Comparison of ENCODE assay signal across 8 cellular contexts in the genomic region with DNA sequence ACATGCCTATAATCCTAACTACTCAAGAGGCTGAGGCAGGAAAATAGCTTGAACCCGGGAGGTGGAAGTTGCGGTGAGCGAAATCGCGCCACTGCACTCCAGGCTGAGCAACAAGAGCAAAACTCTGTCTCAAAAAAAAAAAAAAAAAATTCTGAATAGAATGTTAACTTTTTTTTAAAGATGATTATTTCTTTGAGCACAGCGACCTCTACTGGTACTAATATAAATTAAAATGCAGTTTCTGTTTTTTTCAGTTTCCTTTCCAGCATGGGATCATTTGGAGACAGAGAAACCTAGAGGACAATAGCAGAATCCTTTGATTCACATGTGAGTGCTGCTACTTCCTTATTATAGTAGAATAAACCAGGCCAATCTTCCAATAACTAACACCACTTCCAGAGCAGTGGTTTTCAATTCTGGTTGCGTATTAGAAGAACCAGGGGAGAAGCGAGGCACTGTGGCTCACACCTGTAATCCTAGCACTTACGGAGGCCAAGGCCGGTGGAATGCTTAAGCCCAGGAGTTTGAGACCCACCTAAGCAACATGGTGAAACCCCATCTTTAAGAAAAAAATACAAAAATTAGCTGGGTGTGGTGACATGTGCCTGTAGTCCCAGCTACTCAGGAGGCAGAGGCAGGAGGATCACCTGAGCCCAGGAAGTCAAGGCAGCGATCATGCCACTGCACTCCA. TPM values are rescaled to one million over a fixed set of nuclear protein-coding genes. Genes with fewer than 3 reads are reported as not detected.
DNase-seq lines count a peak whose midpoint lies in the region; ATAC-seq, FAIRE-seq and TF ChIP-seq lines count a peak whose summit lies in the region.

No MANE protein-coding gene starts in this region.

- no peaks in the 10 kb centered on the region for H3K9me3 ChIP-seq in CD8-positive, alpha-beta T cell (ENCODE audit: low read length)
- H3K9me3 ChIP-seq in SK-N-MC (ENCODE audit: low read depth, low read length), result 0 out of 2 replicates have a peak, but pooled peaks cover 4% of the 10 kb centered on the region
- no peaks in the 10 kb centered on the region for H3K9me3 ChIP-seq in H1 (ENCODE audit: insufficient read depth in 2 of 2, low read depth in 1 of 2, low read length in 1 of 2)

- H3K79me1 ChIP-seq in H1 (ENCODE audit: low read depth, low read length), result no peaks in the 10 kb centered on the region

- TF ChIP-seq RAD21 in H1 (IDR thresholded peaks at IDR 0.05 in 1 of 2, conservative IDR thresholded peaks at IDR 0.05 in 1 of 2; ENCODE audit: low read depth in 2 of 2, low read length in 2 of 2), result peak; percentile 33 to 40

- no peak overlapping the region for H2BK12ac ChIP-seq in H1 (ENCODE audit: low read depth, low read length)

- no peak overlapping the region for H2AFZ ChIP-seq in H1 (ENCODE audit: low read length)

- intact Hi-C loops in CD8-positive, alpha-beta T cell (cut with DNase I, micrococcal nuclease), result loop anchor here (1.0 to 10.0 kb wide), 5 partner anchors 8 to 426 kb away; no protein-coding TSS in a partner anchor

- no peak overlapping the region for H3K4ac ChIP-seq in H1 (replicated peaks; ENCODE audit: insufficient read length, low read depth, low read length)

- H4K8ac ChIP-seq in H1 (ENCODE audit: extremely low read depth, insufficient read depth, low read length), result no peak overlapping the region

- TF ChIP-seq CTCF in CD8-positive, alpha-beta T cell (IDR thresholded peaks at IDR 0.05), result peak; percentile 72
- TF ChIP-seq CTCF in H1 (IDR thresholded peaks at IDR 0.05; ENCODE audit: control extremely low read depth in 1 of 3, insufficient read depth in 1 of 3, low read depth in 1 of 3, low read length in 3 of 3), result peak in 2 of 3 experiments; percentile 11 to 17; a peak in 2 of 4 replicates

- no peak overlapping the region for H3K56ac ChIP-seq in H1 (replicated peaks; ENCODE audit: insufficient read length, low read depth, low read length)

- no peak overlapping the region for H3K23ac ChIP-seq in H1 (ENCODE audit: insufficient read length)

- TF ChIP-seq POLR2A in H1 (IDR thresholded peaks at IDR 0.05; ENCODE audit: control extremely low read depth in 1 of 2, low read depth in 2 of 2, low read length in 2 of 2), result 0 out of 3 replicates have a peak, but pooled peaks of 1 of the 2 experiments have one; percentile 60

- no peak overlapping the region for H4K5ac ChIP-seq in H1 (ENCODE audit: insufficient read length, low read depth, low read length)

- H2BK120ac ChIP-seq in H1 (replicated peaks; ENCODE audit: low read depth, low read length), result no peak overlapping the region

- no peak overlapping the region for H3K27ac ChIP-seq in CD8-positive, alpha-beta T cell (ENCODE audit: low read depth, low read length)
- H3K27ac ChIP-seq in SK-N-MC (peak overlapping the region; percentile 13), H1 (ENCODE audit: low read depth, low read length) (no peak overlapping the region)

- peak in 1 of 7 experiments; percentile 48 for DNase-seq in CD8-positive, alpha-beta T cell
- peak; percentile 71 for DNase-seq in HT-29 (ENCODE audit: low spot score)
- DNase-seq in SK-N-MC (ENCODE audit: low read depth, low spot score), result no peak
- no peak for DNase-seq in H1 (ENCODE audit: low read depth in 1 of 2, low spot score in 2 of 2)
- peak; percentile 54 for DNase-seq in myocyte (ENCODE audit: low read depth)
- DNase-seq in NCI-H128 (lab: John Stamatoyannopoulos, UW; ENCODE audit: unreplicated experiment), result no peak

- H3K36me3 Mint-ChIP-seq in CD8-positive, alpha-beta T cell, result peaks cover 78% of the 10 kb centered on the region

- H3K4me3 Mint-ChIP-seq in CD8-positive, alpha-beta T cell, result no peak overlapping the region

- peaks cover 8 to 11% of the 10 kb centered on the region in 2 experiments for H4K20me1 ChIP-seq in H1 (replicated peaks in 1 of 2; ENCODE audit: control insufficient read depth in 1 of 2, insufficient read depth in 2 of 2, low read length in 2 of 2)

- H3K23me2 ChIP-seq in H1 (ENCODE audit: low read depth, low read length), result no peaks in the 10 kb centered on the region

- H3K4me3 ChIP-seq in CD8-positive, alpha-beta T cell (ENCODE audit: low read depth, low read length), result no peak overlapping the region
- no peak overlapping the region for H3K4me3 ChIP-seq in SK-N-MC
- H3K4me3 ChIP-seq in H1 (ENCODE audit: extremely low read depth in 1 of 4, insufficient read depth in 2 of 4, low read depth in 3 of 4, low read length in 4 of 4), result no peak overlapping the region

- no peak overlapping the region for H3K14ac ChIP-seq in H1 (ENCODE audit: insufficient read length)

- peaks cover 18% of the 10 kb centered on the region for H3K4me1 ChIP-seq in CD8-positive, alpha-beta T cell (ENCODE audit: insufficient read depth, low read length)
- peaks cover 0 to 7% (median 1%) of the 10 kb centered on the region in 4 experiments; a peak in 4 of 7 replicates for H3K4me1 ChIP-seq in H1 (replicated peaks in 1 of 4; ENCODE audit: control insufficient read depth in 3 of 4, insufficient read depth in 4 of 4, low read length in 3 of 4)

- H3K27me3 Mint-ChIP-seq in CD8-positive, alpha-beta T cell (ENCODE audit: low read depth), result no peaks in the 10 kb centered on the region

- H3K18ac ChIP-seq in H1 (ENCODE audit: extremely low read depth, low read length), result no peak overlapping the region

- H4K91ac ChIP-seq in H1 (replicated peaks; ENCODE audit: insufficient read length, low read length), result no peak overlapping the region

- H3K4me1 Mint-ChIP-seq in CD8-positive, alpha-beta T cell (ENCODE audit: low read depth), result peaks cover 42% of the 10 kb centered on the region

- H3K9ac ChIP-seq in SK-N-MC (ENCODE audit: insufficient read length) (no peak overlapping the region), H1 (replicated peaks in 1 of 4; ENCODE audit: extremely low read depth in 1 of 4, low read depth in 3 of 4, low read length in 3 of 4) (no peak overlapping the region)

- TF ChIP-seq EP300 in H1 (IDR thresholded peaks at IDR 0.05; ENCODE audit: borderline replicate concordance in 1 of 2, low read depth in 2 of 2, low read length in 2 of 2), result no peak

- FAIRE-seq in H1 (lab: Jason Lieb, UNC), result no peak

- POLR2A ChIA-PET in CD8-positive, alpha-beta T cell (lab: Charles Lee), result interaction anchor here (0.7 to 5.1 kb wide), 5 partner anchors 10 to 204 kb away, joined by 3 to 46 read pairs (median 3); a partner anchor contains a TSS
- POLR2A ChIA-PET in H1 (lab: Charles Lee; ENCODE audit: partially characterized antibody), result interaction anchor here (0.7 to 24.3 kb wide), 14 partner anchors 7 to 233 kb away, joined by 3 to 486 read pairs (median 5); a partner anchor contains a TSS

- peaks cover 0 to 20% of the 10 kb centered on the region in 2 experiments; a peak in 2 of 4 replicates for H3K79me2 ChIP-seq in H1 (ENCODE audit: control insufficient read depth in 1 of 2, insufficient read depth in 2 of 2, low read length in 2 of 2)

- H2BK15ac ChIP-seq in H1 (ENCODE audit: low read length), result no peak overlapping the region

- no peak overlapping the region for H3K4me2 ChIP-seq in H1 (ENCODE audit: insufficient read depth in 1 of 2, low read depth in 2 of 2, low read length in 2 of 2)

- no peak overlapping the region for H2BK20ac ChIP-seq in H1 (ENCODE audit: low read length)

- no peak overlapping the region for H2BK5ac ChIP-seq in H1 (ENCODE audit: low read depth, low read length)

- no peaks in the 10 kb centered on the region for H3K27me3 ChIP-seq in CD8-positive, alpha-beta T cell (ENCODE audit: insufficient read depth, low read length)
- H3K27me3 ChIP-seq in H1 (replicated peaks in 1 of 4; ENCODE audit: control insufficient read depth in 3 of 4, extremely low read depth in 1 of 4, insufficient read depth in 3 of 4, low read length in 3 of 4), result no peaks in the 10 kb centered on the region

- peak; percentile 22 for ATAC-seq in CD8-positive, alpha-beta T cell
- ATAC-seq in GM21381 (IDR thresholded peaks at IDR 0.05; ENCODE audit: unreplicated experiment), result no peak
- ATAC-seq in GM19324 (IDR thresholded peaks at IDR 0.05; ENCODE audit: low FRiP score, unreplicated experiment), result no peak

- 75% methylated on average over 11 of the region's 11 CpGs; no CpG with 5 or more reads in 1 of the 2 experiments for WGBS in H1 (ENCODE audit: extremely low coverage in 1 of 2, insufficient coverage in 1 of 2, insufficient read length in 1 of 2, insufficient replicate concordance in 2 of 2, low coverage in 1 of 2, low lambda C conversion rate in 2 of 2, missing lambda C conversion rate in 1 of 2), 2 experiments

- H3K36me3 ChIP-seq in CD8-positive, alpha-beta T cell (ENCODE audit: insufficient read depth, low read length), result peaks cover 26% of the 10 kb centered on the region
- H3K36me3 ChIP-seq in SK-N-MC (ENCODE audit: insufficient read depth, low read length), result peaks cover 77% of the 10 kb centered on the region
- peaks cover 4 to 49% (median 30%) of the 10 kb centered on the region in 4 experiments; a peak in 7 of 8 replicates for H3K36me3 ChIP-seq in H1 (ENCODE audit: control insufficient read depth in 2 of 4, insufficient read depth in 4 of 4, low read length in 3 of 4)

- H3K9me3 Mint-ChIP-seq in CD8-positive, alpha-beta T cell, result no peaks in the 10 kb centered on the region

- peak overlapping the region; percentile 69 for H3K27ac Mint-ChIP-seq in CD8-positive, alpha-beta T cell

- CTCF ChIA-PET in CD8-positive, alpha-beta T cell (lab: Charles Lee), result interaction anchor here (0.7 to 7.9 kb wide), 28 partner anchors 8 to 793 kb away, joined by 3 to 99 read pairs (median 4); a partner anchor contains a TSS
- CTCF ChIA-PET in H1 (lab: Charles Lee; ENCODE audit: partially characterized antibody), result interaction anchor here (0.6 to 2.8 kb wide), 22 partner anchors 9 to 1354 kb away, joined by 3 to 25 read pairs (median 3); a partner anchor contains a TSS

- H2AK5ac ChIP-seq in H1 (ENCODE audit: low read depth, low read length), result no peak overlapping the region

RNA-seq across cellular contexts. Expression of a gene that starts 10.2 kb away (rescaled TPM):
- 100 to 1,000 TPM; 607 to 608 TPM for total RNA-seq in CD8-positive, alpha-beta T cell
- 124 and 133 TPM in 2 replicates for total RNA-seq in HT-29 (2014; rRNA removed; shearing (Covaris generic))
- 370 and 378 TPM in 2 replicates for total RNA-seq in H1 (2021; fragmentation: NEBNext Ultra II Directional; extraction: Animal tissue kit (Norgen Biotek cat#: 25700))
- polyA plus RNA-seq in H1 (2011; rRNA removed), result 225 and 415 TPM in 2 replicates
- 615 TPM for polyA plus RNA-seq in H1 (2011; cell fraction: cytosol; rRNA removed)
- polyA plus RNA-seq in H1 (2011; cell fraction: nucleus; rRNA removed), result 207 TPM
- polyA plus RNA-seq in H1 (2012, experiment 1 of 2), result 408 to 584 TPM (median 543 TPM) in 4 replicates
- polyA plus RNA-seq in H1 (2012, experiment 2 of 2), result 59.0 TPM
- 348 TPM for polyA plus RNA-seq in H1 (2013, experiment 1 of 2)
- 305 TPM for polyA plus RNA-seq in H1 (2013, experiment 2 of 2)
- 394 and 488 TPM in 2 replicates for polyA minus RNA-seq in H1 (2011; rRNA and poly(A)+ RNA removed)
- 189 TPM for polyA minus RNA-seq in H1 (2011; cell fraction: cytosol; rRNA and poly(A)+ RNA removed)
- polyA minus RNA-seq in H1 (2011; cell fraction: nucleus; rRNA and poly(A)+ RNA removed), result 247 TPM
- total RNA-seq in myocyte, result 68.9 and 75.2 TPM in 2 replicates
- polyA plus RNA-seq in myocyte (2012), result 62.2 TPM

RNA-seq across cellular contexts. Expression of a gene that starts 37.0 kb away (rescaled TPM):
- total RNA-seq in CD8-positive, alpha-beta T cell, result 1 to 10 TPM; 2.3 TPM
- 6.9 and 9.0 TPM in 2 replicates for total RNA-seq in HT-29 (2014; rRNA removed; shearing (Covaris generic))
- total RNA-seq in H1 (2021; fragmentation: NEBNext Ultra II Directional; extraction: Animal tissue kit (Norgen Biotek cat#: 25700)), result 25.6 and 26.9 TPM in 2 replicates
- 5.2 and 8.4 TPM in 2 replicates for polyA plus RNA-seq in H1 (2011; rRNA removed)
- 8.7 TPM for polyA plus RNA-seq in H1 (2011; cell fraction: cytosol; rRNA removed)
- polyA plus RNA-seq in H1 (2011; cell fraction: nucleus; rRNA removed), result 3.2 TPM
- 13.5 to 24.0 TPM (median 16.0 TPM) in 4 replicates for polyA plus RNA-seq in H1 (2012, experiment 1 of 2)
- 5.2 TPM for polyA plus RNA-seq in H1 (2012, experiment 2 of 2)
- polyA plus RNA-seq in H1 (2013, experiment 1 of 2), result 10.5 TPM
- 11.6 TPM for polyA plus RNA-seq in H1 (2013, experiment 2 of 2)
- 3.7 and 4.4 TPM in 2 replicates for polyA minus RNA-seq in H1 (2011; rRNA and poly(A)+ RNA removed)
- 11.6 TPM for polyA minus RNA-seq in H1 (2011; cell fraction: cytosol; rRNA and poly(A)+ RNA removed)
- 1.3 TPM for polyA minus RNA-seq in H1 (2011; cell fraction: nucleus; rRNA and poly(A)+ RNA removed)
- total RNA-seq in myocyte, result 7.9 and 8.2 TPM in 2 replicates
- 14.1 TPM for polyA plus RNA-seq in myocyte (2012)

Comparison
In these comparisons a context has a peak if more than half of its experiments do, and no peak if none do; other contexts are left out.
1. DNase-seq: peak in HT-29 (single experiment) and myocyte (single experiment); none in SK-N-MC (single experiment), H1 (0 of 2) and NCI-H128 (single experiment).